In the genomic region with DNA sequence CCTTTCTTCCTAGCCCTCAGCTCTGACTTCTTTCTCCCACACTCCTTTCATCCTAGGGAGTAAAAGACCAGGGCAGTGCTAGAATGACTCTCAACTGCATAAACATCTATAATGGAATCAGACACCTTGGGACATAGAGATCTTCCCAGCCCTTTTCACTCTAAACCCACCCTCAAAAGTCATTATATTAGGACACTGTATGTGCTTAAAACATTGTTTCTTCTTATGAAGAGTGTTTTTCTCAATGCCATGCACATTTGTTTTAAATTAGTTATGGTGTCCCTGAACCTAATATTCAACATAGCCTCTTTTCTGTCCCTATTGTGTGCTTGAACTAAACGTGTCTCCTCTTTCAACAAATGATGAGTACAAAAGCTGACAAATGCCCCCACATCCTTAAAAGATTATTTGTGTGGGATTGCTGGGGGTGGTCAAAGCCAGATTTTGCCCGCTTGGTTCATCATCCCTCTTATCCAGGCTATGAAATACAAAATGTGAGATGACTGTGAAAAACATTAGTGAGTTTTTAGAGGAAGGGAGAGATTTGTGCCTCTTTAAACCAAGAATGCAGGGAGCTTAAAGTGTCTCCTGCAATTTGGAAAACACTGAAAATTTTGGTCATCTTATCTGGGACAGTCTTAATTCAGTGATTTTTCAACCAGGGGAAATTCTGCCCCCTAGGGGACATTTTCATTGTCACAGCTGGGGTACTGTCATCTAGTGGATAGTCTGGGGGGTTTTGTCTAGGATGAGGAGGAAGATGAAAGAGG, we compare ENCODE assay signal across 9 cellular contexts. TPM values are rescaled to one million over a fixed set of nuclear protein-coding genes. Genes with fewer than 3 reads are reported as not detected.
DNase-seq lines count a peak whose midpoint lies in the region; ATAC-seq and TF ChIP-seq lines count a peak whose summit lies in the region.
"Had no signal": no experiment of that assay in that cellular context is flagged by ENCODE, and none has a peak within 500 bp of the region (broad histone marks: within the 10 kb centered on the region; RNA-seq: fewer than 3 reads in every experiment).

No MANE protein-coding gene starts in this region.

- POLR2A ChIA-PET in IMR-90 (lab: Charles Lee; ENCODE audit: unreplicated experiment): no interaction called here
- POLR2A ChIA-PET in CD4-positive, alpha-beta T cell (lab: Charles Lee): no interaction called here

- H3K4me1 ChIP-seq in cardiac muscle cell (ENCODE audit: low read depth) (no peaks in the 10 kb centered on the region), IMR-90 (ENCODE audit: control insufficient read depth, insufficient read depth, low read length) (no peaks in the 10 kb centered on the region), mesendoderm (ENCODE audit: control insufficient read depth, low read depth, low read length) (no peaks in the 10 kb centered on the region)

- H3K56ac ChIP-seq in IMR-90 (ENCODE audit: extremely low read depth, insufficient read depth, low read length) (no peak overlapping the region), mesendoderm (ENCODE audit: low read length) (no peak overlapping the region)

- no peak overlapping the region for H3K18ac ChIP-seq in IMR-90 (ENCODE audit: low read depth, low read length)
- no peak overlapping the region for H3K18ac ChIP-seq in mesendoderm (ENCODE audit: low read length)

- H2BK5ac ChIP-seq in IMR-90 (ENCODE audit: low read depth, low read length, poor library complexity, severe bottlenecking) (no peak overlapping the region), mesendoderm (ENCODE audit: low read length) (no peak overlapping the region)

- no peaks in the 10 kb centered on the region for H3K27me3 ChIP-seq in cardiac muscle cell
- peaks cover 13% of the 10 kb centered on the region for H3K27me3 ChIP-seq in IMR-90 (ENCODE audit: control insufficient read depth, insufficient read depth, low read length)
- H3K27me3 ChIP-seq in mesendoderm (ENCODE audit: insufficient read depth, low read length, poor library complexity): no peaks in the 10 kb centered on the region
- peaks cover 21% of the 10 kb centered on the region for H3K27me3 ChIP-seq in CD4-positive, alpha-beta T cell (ENCODE audit: control insufficient read depth, insufficient read depth, low read length)

- H3K9me3 Mint-ChIP-seq in CD4-positive, alpha-beta T cell: no peaks in the 10 kb centered on the region
- H3K9me3 Mint-ChIP-seq: central memory CD8-positive, alpha-beta T cell had no signal

- no peak overlapping the region for H4K91ac ChIP-seq in IMR-90 (ENCODE audit: insufficient read depth, low read depth, low read length)

- no peaks in the 10 kb centered on the region for H4K20me1 ChIP-seq in IMR-90 (ENCODE audit: insufficient read depth, low read length)

- TF ChIP-seq RAD21 in IMR-90 (IDR thresholded peaks at IDR 0.05; ENCODE audit: low read length): no peak

- dilution Hi-C loops in IMR-90 (cut with HindIII; ENCODE audit: low sequenced_read_pairs, unreplicated experiment): no loop called here

- H3K4me3 Mint-ChIP-seq in CD4-positive, alpha-beta T cell: no peak overlapping the region
- H3K4me3 Mint-ChIP-seq: central memory CD8-positive, alpha-beta T cell had no signal

- peaks cover 35% of the 10 kb centered on the region for H3K27me3 Mint-ChIP-seq in CD4-positive, alpha-beta T cell

- WGBS in IMR-90 (ENCODE audit: extremely low coverage in 2 of 2, insufficient read length in 1 of 2), 2 experiments: no CpG with 5 or more reads among the region's 2 CpGs
- WGBS in mesendoderm (ENCODE audit: extremely low coverage, insufficient coverage, low lambda C conversion rate): no CpG with 5 or more reads among the region's 2 CpGs

- ATAC-seq in Right ventricle myocardium inferior: no peak
- ATAC-seq in IMR-90 (ENCODE audit: low read depth): peak; percentile 40; the same call in 1 of the 2 replicates
- ATAC-seq in activated CD4-positive, CD25-positive, alpha-beta regulatory T cell treated with anti-CD3 and anti-CD28 coated beads, Interleukin-2, amount 50 U/mL, for 24 hours: no peak
- no peak for ATAC-seq in CD4-positive, alpha-beta T cell (ENCODE audit: poor library complexity)

- no peaks in the 10 kb centered on the region for H3K79me2 ChIP-seq in mesendoderm (ENCODE audit: control insufficient read depth, insufficient read depth, low read length)

- H4K5ac ChIP-seq in IMR-90 (ENCODE audit: low read depth, low read length) (no peak overlapping the region), mesendoderm (ENCODE audit: low read length) (no peak overlapping the region)

- H3K9me3 ChIP-seq in cardiac muscle cell (ENCODE audit: low read depth) (no peaks in the 10 kb centered on the region), IMR-90 (ENCODE audit: control insufficient read depth, insufficient read depth, low read length) (no peaks in the 10 kb centered on the region)
- H3K9me3 ChIP-seq in CD4-positive, alpha-beta T cell (ENCODE audit: control insufficient read depth, low read length): no peaks in the 10 kb centered on the region

- H4K8ac ChIP-seq in IMR-90 (ENCODE audit: low read depth in 2 of 2, low read length in 2 of 2) (no peak overlapping the region), mesendoderm (ENCODE audit: low read depth, low read length) (no peak overlapping the region)

- peak; percentile 23 to 27 for DNase-seq in cardiac muscle cell (ENCODE audit: low read depth in 1 of 2, low spot score in 1 of 2)
- no peak for DNase-seq in Right ventricle myocardium inferior (ENCODE audit: missing footprints)
- DNase-seq in IMR-90: peak; percentile 4
- DNase-seq in amniotic epithelial cell (ENCODE audit: low read depth): peak; percentile 11
- DNase-seq in mesendoderm: peak; percentile 63
- no peak for DNase-seq in DMS114 treated with DMSO at 0.1 percent for 48 hours (lab: John Stamatoyannopoulos, UW; ENCODE audit: unreplicated experiment)
- DNase-seq in CD4-positive, alpha-beta T cell: no peak

- H3K23ac ChIP-seq in IMR-90 (ENCODE audit: low read depth, low read length) (no peak overlapping the region), mesendoderm (ENCODE audit: low read length) (no peak overlapping the region)

- H2AK5ac ChIP-seq in IMR-90 (ENCODE audit: low read depth, low read length): no peak overlapping the region
- H2AK5ac ChIP-seq in mesendoderm (ENCODE audit: low read length): no peak overlapping the region

- no peak overlapping the region for H3K9ac ChIP-seq in IMR-90 (ENCODE audit: low read depth, low read length)
- no peak overlapping the region for H3K9ac ChIP-seq in mesendoderm (ENCODE audit: low read length)

- H2BK15ac ChIP-seq in IMR-90 (ENCODE audit: low read depth, low read length): no peak overlapping the region
- no peak overlapping the region for H2BK15ac ChIP-seq in mesendoderm (replicated peaks; ENCODE audit: low read depth)

- H3K27ac ChIP-seq in cardiac muscle cell (no peak overlapping the region), IMR-90 (ENCODE audit: insufficient read depth, low read length) (no peak overlapping the region), mesendoderm (ENCODE audit: low read depth, low read length) (no peak overlapping the region)
- no peak overlapping the region for H3K27ac ChIP-seq in CD4-positive, alpha-beta T cell (ENCODE audit: low read depth, low read length)

- H3K4me2 ChIP-seq in IMR-90 (ENCODE audit: low read depth, low read length) (no peak overlapping the region), mesendoderm (ENCODE audit: low read length) (no peak overlapping the region)

- TF ChIP-seq CTCF in cardiac muscle cell (IDR thresholded peaks at IDR 0.05; ENCODE audit: low read depth, low read length) (peak; percentile 61), IMR-90 (conservative IDR thresholded peaks at IDR 0.05; ENCODE audit: low read depth, low read length) (peak; percentile 47)
- no peak for TF ChIP-seq CTCF in CD4-positive, alpha-beta T cell (IDR thresholded peaks at IDR 0.05)

- no peak overlapping the region for H3K27ac Mint-ChIP-seq in CD4-positive, alpha-beta T cell

- no peaks in the 10 kb centered on the region for H3K79me1 ChIP-seq in IMR-90 (ENCODE audit: low read depth in 1 of 2, low read length in 2 of 2)
- no peaks in the 10 kb centered on the region for H3K79me1 ChIP-seq in mesendoderm (ENCODE audit: low read length)

- in situ Hi-C loops in IMR-90 (cut with MboI; ENCODE audit: low sequenced_read_pairs): no loop called here

- no peak overlapping the region for H3K4me3 ChIP-seq in cardiac muscle cell
- no peak overlapping the region for H3K4me3 ChIP-seq in IMR-90 (ENCODE audit: insufficient read depth, low read depth, low read length)
- no peak overlapping the region for H3K4me3 ChIP-seq in mesendoderm (ENCODE audit: low read length)

- no peak overlapping the region for H2AFZ ChIP-seq in IMR-90 (replicated peaks; ENCODE audit: low read length, poor library complexity)

- H3K14ac ChIP-seq in IMR-90 (replicated peaks; ENCODE audit: low read depth, low read length): no peak overlapping the region

- no TSS peak for BruUV-seq in IMR-90 (replicated peaks; lab: Mats Ljungman, UMichigan)

- no peak overlapping the region for H2BK20ac ChIP-seq in IMR-90 (ENCODE audit: low read depth, low read length)

- no peaks in the 10 kb centered on the region for H3K9me1 ChIP-seq in IMR-90 (ENCODE audit: insufficient read depth, low read length)

- intact Hi-C loops in Right ventricle myocardium inferior (cut with DNase I) (no loop called here), IMR-90 (cut with micrococcal nuclease) (no loop called here)
- intact Hi-C loops in CD4-positive, alpha-beta T cell (cut with DNase I, micrococcal nuclease): no loop called here

- H2BK120ac ChIP-seq in IMR-90 (ENCODE audit: low read depth, low read length): no peak overlapping the region
- H2BK120ac ChIP-seq in mesendoderm (ENCODE audit: low read depth, low read length): no peak overlapping the region

- TF ChIP-seq POLR2A in IMR-90 (IDR thresholded peaks at IDR 0.05; ENCODE audit: low read depth, low read length): no peak

- CTCF ChIA-PET in IMR-90 (lab: Yijun Ruan, JAX): interaction anchor here (0.8 to 1.9 kb wide), 10 partner anchors 8 to 346 kb away, joined by 3 to 7 read pairs (median 4); no protein-coding TSS in a partner anchor
- CTCF ChIA-PET in CD4-positive, alpha-beta T cell (lab: Charles Lee): no interaction called here

- no peak overlapping the region for H2AK9ac ChIP-seq in IMR-90 (replicated peaks; ENCODE audit: low read depth, low read length, poor library complexity)

- no peaks in the 10 kb centered on the region for H3K36me3 Mint-ChIP-seq in CD4-positive, alpha-beta T cell (ENCODE audit: low read depth)

- H3K36me3 ChIP-seq in cardiac muscle cell (no peaks in the 10 kb centered on the region), IMR-90 (ENCODE audit: control insufficient read depth, insufficient read depth, low read length) (no peaks in the 10 kb centered on the region), mesendoderm (ENCODE audit: control insufficient read depth, insufficient read depth, low read length) (no peaks in the 10 kb centered on the region)

- H3K4me1 Mint-ChIP-seq in CD4-positive, alpha-beta T cell (ENCODE audit: low read depth): no peaks in the 10 kb centered on the region
- H3K4me1 Mint-ChIP-seq: central memory CD8-positive, alpha-beta T cell had no signal

- H3K4ac ChIP-seq in IMR-90 (ENCODE audit: low read depth, low read length): no peak overlapping the region
- H3K4ac ChIP-seq in mesendoderm (ENCODE audit: low read depth, low read length): no peak overlapping the region

RNA-seq across cellular contexts. Expression of a gene that starts 29.0 kb away (rescaled TPM):
- total RNA-seq in cardiac muscle cell (not detected in 2 replicates), Right ventricle myocardium inferior (not detected), IMR-90 (2012; rRNA removed) (not detected in 2 replicates)
- polyA plus RNA-seq in cardiac muscle cell (not detected in 2 replicates), IMR-90 (2012; rRNA removed) (not detected in 2 replicates)
- not detected in 2 replicates for polyA plus RNA-seq in IMR-90 (2012; cell fraction: cytosol; rRNA removed)
- polyA plus RNA-seq in IMR-90 (2012; cell fraction: nucleus; rRNA removed; ENCODE audit: low replicate concordance): not detected in 2 replicates
- 1.0 TPM for polyA plus RNA-seq in mesendoderm (2013, experiment 1 of 2)
- 1.0 TPM for polyA plus RNA-seq in mesendoderm (2013, experiment 2 of 2)
- total RNA-seq in CD4-positive, alpha-beta T cell: not detected

RNA-seq across cellular contexts. Expression of a gene that starts 36.4 kb away (rescaled TPM):
- total RNA-seq in cardiac muscle cell: not detected in 2 replicates
- polyA plus RNA-seq in cardiac muscle cell: not detected in 2 replicates
- total RNA-seq in Right ventricle myocardium inferior: not detected
- total RNA-seq in IMR-90 (2012; rRNA removed): not detected in 2 replicates
- polyA plus RNA-seq in IMR-90 (2012; rRNA removed): not detected in 2 replicates
- not detected in 2 replicates for polyA plus RNA-seq in IMR-90 (2012; cell fraction: cytosol; rRNA removed)
- not detected in 2 replicates for polyA plus RNA-seq in IMR-90 (2012; cell fraction: nucleus; rRNA removed; ENCODE audit: low replicate concordance)
- not detected for polyA plus RNA-seq in mesendoderm (2013, experiment 1 of 2)
- not detected for polyA plus RNA-seq in mesendoderm (2013, experiment 2 of 2)
- total RNA-seq in CD4-positive, alpha-beta T cell: not detected

Comparison
In these comparisons a context has a peak if more than half of its experiments do, and no peak if none do; other contexts are left out.
1. DNase-seq: peak in cardiac muscle cell (2 of 2), IMR-90 (single experiment), amniotic epithelial cell (single experiment) and mesendoderm (single experiment); none in Right ventricle myocardium inferior (single experiment), DMS114 treated with DMSO at 0.1 percent for 48 hours (single experiment) and CD4-positive, alpha-beta T cell (0 of 10).